7 cellular contexts compared by ENCODE assay signal in the genomic region with DNA sequence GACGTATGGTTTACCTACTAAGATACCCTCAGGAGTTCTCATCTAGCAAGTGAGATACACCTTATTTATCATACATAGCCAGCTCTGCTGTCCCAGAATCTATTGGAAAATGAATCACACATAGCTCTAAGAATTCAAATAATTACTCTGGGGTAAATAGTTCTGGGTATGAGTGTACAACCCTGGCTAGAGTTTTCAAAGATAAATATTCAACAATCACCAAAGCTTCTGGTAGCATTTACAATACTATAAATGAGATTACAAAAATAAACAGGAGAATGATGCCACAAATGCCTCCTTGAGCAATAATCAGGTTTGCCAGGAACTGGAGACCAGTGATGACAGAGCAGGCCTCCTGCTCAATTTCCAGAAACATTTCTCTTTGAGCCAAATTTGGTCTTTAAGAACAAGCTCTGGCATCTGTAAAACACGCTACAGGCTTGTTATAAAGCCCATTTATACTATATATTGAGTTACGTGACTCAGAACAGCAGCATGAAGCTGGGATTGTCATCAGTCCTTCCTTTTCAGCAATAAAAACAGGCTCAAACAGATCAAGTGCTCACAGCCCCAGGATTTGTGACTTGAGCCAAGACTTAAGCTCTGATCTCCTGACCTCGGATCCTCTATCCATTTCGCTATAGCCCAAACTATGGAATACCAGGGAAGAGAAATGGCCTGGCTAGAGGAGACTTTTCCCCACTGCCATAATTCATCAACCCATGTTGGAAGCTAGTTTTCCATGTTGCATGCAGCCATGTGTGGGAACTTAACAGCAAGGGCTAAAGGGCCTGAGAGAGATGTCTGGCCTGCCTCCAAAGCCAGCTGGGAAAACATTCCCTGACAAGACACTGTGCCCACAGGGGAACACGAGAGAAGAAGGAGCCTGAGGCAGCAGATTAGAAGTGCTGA. TPM values are rescaled to one million over a fixed set of nuclear protein-coding genes. Genes with fewer than 3 reads are reported as not detected.
DNase-seq lines count a peak whose midpoint lies in the region; ATAC-seq and TF ChIP-seq lines count a peak whose summit lies in the region.

No MANE protein-coding gene starts in this region.

- no peak for TF ChIP-seq POLR2A in stomach (IDR thresholded peaks at IDR 0.05)

- DNase-seq in HS-5 (ENCODE audit: low read depth) (peak; percentile 95), left ventricle myocardium superior (peak; percentile 51), stomach (no peak)
- no peak for DNase-seq in activated T-helper 1 cell treated with anti-CD3 and anti-CD28 coated beads, Interleukin-12 subunit alpha, Interleukin-12 subunit beta, Interleukin-2, Interleukin-4 antibody, amounts not matched to agents 30 ng/mL and 10 ng/mL and 1 ng/mL, durations not matched to agents 14 hours and 24 hours and 36 hours (ENCODE audit: low spot score)
- DNase-seq in CD4-positive, alpha-beta memory T cell: no peak

- no peaks in the 10 kb centered on the region for H3K9me3 ChIP-seq in stomach
- H3K9me3 ChIP-seq in CD4-positive, alpha-beta memory T cell (ENCODE audit: control insufficient read depth in 1 of 2, low read length in 2 of 2): no peaks in the 10 kb centered on the region

- no peak overlapping the region for H3K27ac Mint-ChIP-seq in activated T-helper 1 cell treated with anti-CD3 and anti-CD28 coated beads, Interleukin-12 subunit alpha, Interleukin-12 subunit beta, Interleukin-2, Interleukin-4 antibody, amounts not matched to agents 30 ng/mL and 10 ng/mL and 1 ng/mL, durations not matched to agents 14 hours and 24 hours and 36 hours
- peak overlapping the region in 1 of 7 donors; percentile 75 for H3K27ac Mint-ChIP-seq in CD4-positive, alpha-beta memory T cell

- H3K27me3 Mint-ChIP-seq in activated T-helper 1 cell treated with anti-CD3 and anti-CD28 coated beads, Interleukin-12 subunit alpha, Interleukin-12 subunit beta, Interleukin-2, Interleukin-4 antibody, amounts not matched to agents 30 ng/mL and 10 ng/mL and 1 ng/mL, durations not matched to agents 14 hours and 24 hours and 36 hours (ENCODE audit: insufficient read depth): no peaks in the 10 kb centered on the region
- H3K27me3 Mint-ChIP-seq in CD4-positive, alpha-beta memory T cell: no peaks in the 10 kb centered on the region

- CTCF ChIA-PET in CD4-positive, alpha-beta memory T cell (lab: Charles Lee; ENCODE audit: partially characterized antibody): interaction anchor here (0.9 to 1.7 kb wide), 3 partner anchors 13 to 198 kb away, joined by 3 to 5 read pairs (median 4); no protein-coding TSS in a partner anchor

- peak; percentile 86 for ATAC-seq in left ventricle myocardium superior
- ATAC-seq in HG03108 (IDR thresholded peaks at IDR 0.05; ENCODE audit: unreplicated experiment): no peak
- ATAC-seq in HG02840 (IDR thresholded peaks at IDR 0.05; ENCODE audit: low FRiP score, unreplicated experiment): no peak

- WGBS in stomach, 5 donors: 41 to 52% (median 44%) methylated on average over 6 of the region's 6 CpGs

- H3K4me1 ChIP-seq in stomach: peaks cover 15 to 76% (median 46%) of the 10 kb centered on the region in 4 donors
- H3K4me1 ChIP-seq in CD4-positive, alpha-beta memory T cell (ENCODE audit: insufficient read depth, low read length): peaks cover 17% of the 10 kb centered on the region

- peak; percentile 88 for TF ChIP-seq EP300 in stomach (IDR thresholded peaks at IDR 0.05)

- H3K9me3 Mint-ChIP-seq in activated T-helper 1 cell treated with anti-CD3 and anti-CD28 coated beads, Interleukin-12 subunit alpha, Interleukin-12 subunit beta, Interleukin-2, Interleukin-4 antibody, amounts not matched to agents 30 ng/mL and 10 ng/mL and 1 ng/mL, durations not matched to agents 14 hours and 24 hours and 36 hours: peaks cover 7% of the 10 kb centered on the region
- H3K9me3 Mint-ChIP-seq in CD4-positive, alpha-beta memory T cell: peaks cover 0 to 12% (median 4%) of the 10 kb centered on the region in 8 donors

- no peak overlapping the region for H3K4me3 ChIP-seq in stomach
- no peak overlapping the region for H3K4me3 ChIP-seq in CD4-positive, alpha-beta memory T cell (ENCODE audit: low read length in 2 of 2)

- H3K36me3 ChIP-seq in stomach: no peaks in the 10 kb centered on the region
- no peaks in the 10 kb centered on the region for H3K36me3 ChIP-seq in CD4-positive, alpha-beta memory T cell (ENCODE audit: insufficient read depth, low read length)

- H3K27ac ChIP-seq in stomach: peak overlapping the region; percentile 72 to 89 (median 84)
- no peak overlapping the region for H3K27ac ChIP-seq in CD4-positive, alpha-beta memory T cell (ENCODE audit: low read depth, low read length)

- peaks cover 27% of the 10 kb centered on the region for H3K36me3 Mint-ChIP-seq in activated T-helper 1 cell treated with anti-CD3 and anti-CD28 coated beads, Interleukin-12 subunit alpha, Interleukin-12 subunit beta, Interleukin-2, Interleukin-4 antibody, amounts not matched to agents 30 ng/mL and 10 ng/mL and 1 ng/mL, durations not matched to agents 14 hours and 24 hours and 36 hours (ENCODE audit: low read depth)
- H3K36me3 Mint-ChIP-seq in CD4-positive, alpha-beta memory T cell: peaks cover 4 to 20% of the 10 kb centered on the region in 2 donors

- H3K27me3 ChIP-seq in stomach: no peaks in the 10 kb centered on the region
- no peaks in the 10 kb centered on the region for H3K27me3 ChIP-seq in CD4-positive, alpha-beta memory T cell (ENCODE audit: insufficient read depth, low read length)

- peaks cover 57% of the 10 kb centered on the region for H3K4me1 Mint-ChIP-seq in activated T-helper 1 cell treated with anti-CD3 and anti-CD28 coated beads, Interleukin-12 subunit alpha, Interleukin-12 subunit beta, Interleukin-2, Interleukin-4 antibody, amounts not matched to agents 30 ng/mL and 10 ng/mL and 1 ng/mL, durations not matched to agents 14 hours and 24 hours and 36 hours (ENCODE audit: low read depth)
- H3K4me1 Mint-ChIP-seq in CD4-positive, alpha-beta memory T cell: peaks cover 10 to 30% (median 21%) of the 10 kb centered on the region in 4 donors

- intact Hi-C loops in activated T-helper 1 cell treated with anti-CD3 and anti-CD28 coated beads, Interleukin-12 subunit alpha, Interleukin-12 subunit beta, Interleukin-2, Interleukin-4 antibody, amounts not matched to agents 30 ng/mL and 10 ng/mL and 1 ng/mL, durations not matched to agents 14 hours and 24 hours and 36 hours (cut with micrococcal nuclease): no loop called here
- intact Hi-C loops in left ventricle myocardium superior (cut with micrococcal nuclease): no loop called here
- intact Hi-C loops in stomach (cut with DNase I; ENCODE audit: low total_unique reads): no loop called here
- intact Hi-C loops in CD4-positive, alpha-beta memory T cell (cut with micrococcal nuclease): no loop called here

- peak overlapping the region; percentile 24 for H3K4me3 Mint-ChIP-seq in activated T-helper 1 cell treated with anti-CD3 and anti-CD28 coated beads, Interleukin-12 subunit alpha, Interleukin-12 subunit beta, Interleukin-2, Interleukin-4 antibody, amounts not matched to agents 30 ng/mL and 10 ng/mL and 1 ng/mL, durations not matched to agents 14 hours and 24 hours and 36 hours
- H3K4me3 Mint-ChIP-seq in CD4-positive, alpha-beta memory T cell: no peak overlapping the region

- POLR2A ChIA-PET in CD4-positive, alpha-beta memory T cell (lab: Charles Lee; ENCODE audit: partially characterized antibody): no interaction called here

- TF ChIP-seq CTCF in stomach (IDR thresholded peaks at IDR 0.05): no peak

RNA-seq across cellular contexts. Expression of gene RAB30, which starts 19.7 kb away (rescaled TPM):
- 15.2 and 16.0 TPM in 2 replicates for total RNA-seq in activated T-helper 1 cell treated with anti-CD3 and anti-CD28 coated beads, Interleukin-12 subunit alpha, Interleukin-12 subunit beta, Interleukin-2, Interleukin-4 antibody, amounts not matched to agents 30 ng/mL and 10 ng/mL and 1 ng/mL, durations not matched to agents 14 hours and 24 hours and 36 hours
- total RNA-seq in left ventricle myocardium superior (31.3 TPM), stomach (10 to 100 TPM in 1 of 5 donors, 1 to 10 TPM in 3, under 1 TPM in 1; 0.29 to 14.0 (median 3.9) TPM)
- 1 to 10 TPM; 1.5 to 5.3 (median 2.2) TPM for polyA plus RNA-seq in stomach
- total RNA-seq in CD4-positive, alpha-beta memory T cell: 10 to 100 TPM; 12.3 to 14.1 TPM
- polyA plus RNA-seq in CD4-positive, alpha-beta memory T cell: 1 to 10 TPM; 5.0 to 8.9 TPM

Comparison
In these comparisons a context has a peak if more than half of its experiments do, and no peak if none do; other contexts are left out.
1. DNase-seq: peak in HS-5 (single experiment) and left ventricle myocardium superior (single experiment); none in activated T-helper 1 cell treated with anti-CD3 and anti-CD28 coated beads, Interleukin-12 subunit alpha, Interleukin-12 subunit beta, Interleukin-2, Interleukin-4 antibody, amounts not matched to agents 30 ng/mL and 10 ng/mL and 1 ng/mL, durations not matched to agents 14 hours and 24 hours and 36 hours (single experiment), stomach (single experiment) and CD4-positive, alpha-beta memory T cell (0 of 5).